In the genomic region with DNA sequence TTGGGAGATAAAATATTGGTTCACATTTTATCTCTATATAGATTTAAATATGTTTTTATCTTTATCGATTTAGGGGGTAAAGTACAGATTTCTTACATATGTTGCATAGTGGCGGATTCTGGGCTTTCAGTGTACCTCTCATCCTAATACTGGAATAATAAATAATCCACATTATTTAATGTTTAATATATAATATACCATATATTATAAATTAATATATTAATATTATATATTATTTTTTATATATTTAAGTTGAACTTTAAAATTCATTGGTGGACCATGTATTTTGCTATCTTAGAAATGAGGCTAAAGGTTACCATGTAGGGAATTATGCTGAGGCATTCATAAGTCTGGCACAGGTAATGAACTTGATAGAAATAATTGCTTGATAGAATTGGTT, we compare ENCODE assay signal across 7 cellular contexts.
"Had no signal": no experiment of that assay in that cellular context is flagged by ENCODE, and none has a peak within 500 bp of the region (broad histone marks: within the 10 kb centered on the region; RNA-seq: fewer than 3 reads in every experiment).

No MANE protein-coding gene starts in this region.

- FAIRE-seq: GM12878, GM12891, GM12892, GM18507, GM19239 had no signal

- DNase-seq: GDM1, GF-D8 had no signal

- ATAC-seq: GM12878 had no signal
